11 cellular contexts compared by ENCODE assay signal in genomic region chr1:89465201-89465600, GRCh38. TPM values are rescaled to one million over a fixed set of nuclear protein-coding genes. Genes with fewer than 3 reads are reported as not detected.
A peak's percentile ranks its signal among the peaks of the same experiment; 100 is the strongest.
DNase-seq lines count a peak whose midpoint lies in the region; ATAC-seq, FAIRE-seq and TF ChIP-seq lines count a peak whose summit lies in the region.
"Had no signal": no experiment of that assay in that cellular context is flagged by ENCODE, and none has a peak within 500 bp of the region (broad histone marks: within the 10 kb centered on the region; RNA-seq: fewer than 3 reads in every experiment).

No MANE protein-coding gene starts in this region.

- H3K27ac ChIP-seq in esophagus squamous epithelium, result no peak overlapping the region
- H3K27ac ChIP-seq: spleen had no signal

- no peak overlapping the region for H3K27ac Mint-ChIP-seq in activated T-cell treated with anti-CD3 and anti-CD28 coated beads, Interleukin-2, amount 50 U/mL, for 24 hours

- H3K36me3 Mint-ChIP-seq in activated T-cell treated with anti-CD3 and anti-CD28 coated beads, Interleukin-2, amount 50 U/mL, for 4 hours (ENCODE audit: insufficient read depth), result no peaks in the 10 kb centered on the region
- no peaks in the 10 kb centered on the region for H3K36me3 Mint-ChIP-seq in activated T-cell treated with anti-CD3 and anti-CD28 coated beads, Interleukin-2, amount 50 U/mL, for 24 hours (ENCODE audit: low read depth)

- TF ChIP-seq CTCF in esophagus squamous epithelium (IDR thresholded peaks at IDR 0.05), result no peak

- peak; percentile 93 to 97 for ATAC-seq in activated T-cell treated with anti-CD3 and anti-CD28 coated beads, Interleukin-2, amount 50 U/mL, for 4 hours
- peak; percentile 35 for ATAC-seq in HG02798 (IDR thresholded peaks at IDR 0.05; ENCODE audit: poor library complexity, unreplicated experiment)
- ATAC-seq: Panc1 had no signal

- H3K4me1 ChIP-seq in esophagus squamous epithelium, result peaks cover 0 to 9% (median 0%) of the 10 kb centered on the region in 3 donors

- H3K4me3 Mint-ChIP-seq in activated T-cell treated with anti-CD3 and anti-CD28 coated beads, Interleukin-2, amount 50 U/mL, for 4 hours, result no peak overlapping the region
- H3K4me3 Mint-ChIP-seq in activated T-cell treated with anti-CD3 and anti-CD28 coated beads, Interleukin-2, amount 50 U/mL, for 24 hours, result no peak overlapping the region

- peaks cover 53% of the 10 kb centered on the region for H3K27me3 Mint-ChIP-seq in activated T-cell treated with anti-CD3 and anti-CD28 coated beads, Interleukin-2, amount 50 U/mL, for 4 hours (ENCODE audit: low read depth)
- H3K27me3 Mint-ChIP-seq in activated T-cell treated with anti-CD3 and anti-CD28 coated beads, Interleukin-2, amount 50 U/mL, for 24 hours, result peaks cover 53% of the 10 kb centered on the region

- DNase-seq in activated T-cell treated with anti-CD3 and anti-CD28 coated beads, Interleukin-2, amount 50 U/mL, for 4 hours, result no peak
- DNase-seq in activated T-cell treated with anti-CD3 and anti-CD28 coated beads, Interleukin-2, amount 50 U/mL, for 24 hours, result no peak
- DNase-seq in RCC 7860 (ENCODE audit: low spot score), result peak; percentile 25
- DNase-seq in renal cortical epithelial cell (ENCODE audit: low read depth), result peak; percentile 93
- no peak for DNase-seq in NCI-H187 treated with DMSO at 0.1 percent for 48 hours (lab: John Stamatoyannopoulos, UW)
- DNase-seq in NCI-H345 treated with DMSO at 0.1 percent for 48 hours (lab: John Stamatoyannopoulos, UW; ENCODE audit: unreplicated experiment), result no peak
- DNase-seq in esophagus squamous epithelium (lab: John Stamatoyannopoulos, UW), result no peak
- DNase-seq: glutamatergic neuron, spleen had no signal

- no peak for TF ChIP-seq POLR2A in esophagus squamous epithelium (IDR thresholded peaks at IDR 0.05)

- no peaks in the 10 kb centered on the region for H3K9me3 Mint-ChIP-seq in activated T-cell treated with anti-CD3 and anti-CD28 coated beads, Interleukin-2, amount 50 U/mL, for 4 hours
- no peaks in the 10 kb centered on the region for H3K9me3 Mint-ChIP-seq in activated T-cell treated with anti-CD3 and anti-CD28 coated beads, Interleukin-2, amount 50 U/mL, for 24 hours

- no peaks in the 10 kb centered on the region for H3K36me3 ChIP-seq in esophagus squamous epithelium
- H3K36me3 ChIP-seq: spleen had no signal

- 86 to 93% methylated on average over 1 of the region's 1 CpG for WGBS in esophagus squamous epithelium, 2 donors

- peaks cover 0 to 12% (median 0%) of the 10 kb centered on the region in 4 donors for H3K27me3 ChIP-seq in esophagus squamous epithelium

- no peak for FAIRE-seq in RCC 7860 (lab: Jason Lieb, UNC)

- H3K9me3 ChIP-seq in esophagus squamous epithelium, result no peaks in the 10 kb centered on the region
- H3K9me3 ChIP-seq: spleen had no signal

- no peak overlapping the region for H3K4me3 ChIP-seq in esophagus squamous epithelium
- H3K4me3 ChIP-seq: spleen had no signal

- intact Hi-C loops in esophagus squamous epithelium (cut with DNase I), result no loop called here

- H3K4me1 Mint-ChIP-seq in activated T-cell treated with anti-CD3 and anti-CD28 coated beads, Interleukin-2, amount 50 U/mL, for 4 hours (ENCODE audit: low read depth), result peaks cover 20% of the 10 kb centered on the region
- H3K4me1 Mint-ChIP-seq in activated T-cell treated with anti-CD3 and anti-CD28 coated beads, Interleukin-2, amount 50 U/mL, for 24 hours (ENCODE audit: low read depth), result peaks cover 29% of the 10 kb centered on the region

RNA-seq across cellular contexts. Expression of gene LRRC8B, which starts 59.4 kb away (rescaled TPM):
- 10 to 100 TPM; 71.5 to 81.9 (median 73.0) TPM for total RNA-seq in activated T-cell treated with anti-CD3 and anti-CD28 coated beads, Interleukin-2, amount 50 U/mL, for 4 hours
- total RNA-seq in renal cortical epithelial cell (4.4 and 10.2 TPM in 2 replicates), esophagus squamous epithelium (10 to 100 TPM in 1 of 4 donors, 1 to 10 TPM in 3; 8.7 to 19.5 (median 9.2) TPM)

Comparison
In these comparisons a context has a peak if more than half of its experiments do, and no peak if none do; other contexts are left out.
1. DNase-seq: peak in RCC 7860 (single experiment) and renal cortical epithelial cell (single experiment); none in activated T-cell treated with anti-CD3 and anti-CD28 coated beads, Interleukin-2, amount 50 U/mL, for 4 hours (single experiment), activated T-cell treated with anti-CD3 and anti-CD28 coated beads, Interleukin-2, amount 50 U/mL, for 24 hours (single experiment), NCI-H187 treated with DMSO at 0.1 percent for 48 hours (single experiment), NCI-H345 treated with DMSO at 0.1 percent for 48 hours (single experiment) and esophagus squamous epithelium (single experiment).